1 cellular context compared by ENCODE assay signal in the genomic region with DNA sequence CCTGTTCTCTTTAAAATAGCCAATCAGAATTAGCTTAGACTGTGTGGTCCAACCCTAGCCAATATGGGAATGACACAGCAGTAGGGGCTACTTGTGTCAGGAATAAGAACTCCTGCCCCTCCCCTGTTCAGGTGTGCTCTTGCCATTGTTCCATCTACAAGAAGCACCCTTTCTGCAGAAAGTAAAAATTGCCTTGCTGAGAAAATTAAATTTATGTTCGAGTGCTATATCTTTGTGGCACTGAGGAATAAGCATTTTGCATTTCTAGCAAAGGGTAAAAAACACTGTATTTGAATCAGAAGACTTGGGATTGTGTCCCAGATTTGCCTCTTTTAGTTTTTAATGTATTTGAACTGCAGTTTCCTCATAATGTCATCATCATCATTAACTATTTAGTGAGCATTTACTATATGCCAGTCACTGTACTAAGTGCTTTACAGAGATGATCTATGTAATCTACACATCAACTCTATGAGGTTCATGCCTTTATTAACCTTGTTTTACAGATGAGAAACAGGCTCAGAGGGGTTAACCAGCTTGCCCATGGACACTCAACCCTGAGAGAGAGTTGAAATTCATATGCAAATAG.
TF ChIP-seq lines count a peak whose summit lies in the region.

No MANE protein-coding gene starts in this region.

TF ChIP-seq in K562, 482 proteins besides CTCF, POLR2A, EP300 and RAD21 (continued from another document):
- TF ChIP-seq, protein P1, sequence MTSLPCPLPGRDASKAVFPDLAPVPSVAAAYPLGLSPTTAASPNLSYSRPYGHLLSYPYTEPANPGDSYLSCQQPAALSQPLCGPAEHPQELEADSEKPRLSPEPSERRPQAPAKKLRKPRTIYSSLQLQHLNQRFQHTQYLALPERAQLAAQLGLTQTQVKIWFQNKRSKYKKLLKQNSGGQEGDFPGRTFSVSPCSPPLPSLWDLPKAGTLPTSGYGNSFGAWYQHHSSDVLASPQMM (CRISPR knock-in tag; IDR thresholded peaks at IDR 0.05): no peak
- no peak for TF ChIP-seq NFXL1 (CRISPR knock-in tag; IDR thresholded peaks at IDR 0.05)
- TF ChIP-seq LARP7 (IDR thresholded peaks at IDR 0.05): no peak
- TF ChIP-seq ZNF239 (CRISPR knock-in tag; IDR thresholded peaks at IDR 0.05): no peak
- TF ChIP-seq KDM4B (IDR thresholded peaks at IDR 0.05; ENCODE audit: borderline replicate concordance in 2 of 2, low read depth in 1 of 2): no peak
- TF ChIP-seq ZNF398 (CRISPR knock-in tag; IDR thresholded peaks at IDR 0.05): no peak
- TF ChIP-seq ZBTB1 (CRISPR knock-in tag; IDR thresholded peaks at IDR 0.05; ENCODE audit: borderline replicate concordance, low read depth): no peak
- TF ChIP-seq E2F5 (CRISPR knock-in tag; IDR thresholded peaks at IDR 0.05): no peak
- TF ChIP-seq, protein P2, sequence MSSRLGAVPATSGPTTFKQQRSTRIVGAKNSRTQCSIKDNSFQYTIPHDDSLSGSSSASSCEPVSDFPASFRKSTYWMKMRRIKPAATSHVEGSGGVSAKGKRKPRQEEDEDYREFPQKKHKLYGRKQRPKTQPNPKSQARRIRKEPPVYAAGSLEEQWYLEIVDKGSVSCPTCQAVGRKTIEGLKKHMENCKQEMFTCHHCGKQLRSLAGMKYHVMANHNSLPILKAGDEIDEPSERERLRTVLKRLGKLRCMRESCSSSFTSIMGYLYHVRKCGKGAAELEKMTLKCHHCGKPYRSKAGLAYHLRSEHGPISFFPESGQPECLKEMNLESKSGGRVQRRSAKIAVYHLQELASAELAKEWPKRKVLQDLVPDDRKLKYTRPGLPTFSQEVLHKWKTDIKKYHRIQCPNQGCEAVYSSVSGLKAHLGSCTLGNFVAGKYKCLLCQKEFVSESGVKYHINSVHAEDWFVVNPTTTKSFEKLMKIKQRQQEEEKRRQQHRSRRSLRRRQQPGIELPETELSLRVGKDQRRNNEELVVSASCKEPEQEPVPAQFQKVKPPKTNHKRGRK (tag; IDR thresholded peaks at IDR 0.05): no peak
- no peak for TF ChIP-seq MEF2A (IDR thresholded peaks at IDR 0.05; ENCODE audit: control insufficient read depth, low read depth, low read length)
- TF ChIP-seq ELF1 (tag; IDR thresholded peaks at IDR 0.05): no peak; the same call in 1 of the 2 replicates
- TF ChIP-seq KDM1A (IDR thresholded peaks at IDR 0.05): peak in 1 of 2 experiments; percentile 22; a peak in 1 of 4 replicates
